ENCODE assay signal across 9 cellular contexts in genomic region chr2:144515425-144515693, GRCh38. TPM values are rescaled to one million over a fixed set of nuclear protein-coding genes. Genes with fewer than 3 reads are reported as not detected.
DNase-seq lines count a peak whose midpoint lies in the region; FAIRE-seq and TF ChIP-seq lines count a peak whose summit lies in the region.
"Had no signal": no experiment of that assay in that cellular context is flagged by ENCODE, and none has a peak within 500 bp of the region (broad histone marks: within the 10 kb centered on the region; RNA-seq: fewer than 3 reads in every experiment).

No MANE protein-coding gene starts in this region.

- no peak overlapping the region for H3K4ac ChIP-seq in neuronal stem cell (ENCODE audit: low read length)

- no peak overlapping the region for H3K14ac ChIP-seq in neuronal stem cell (ENCODE audit: low read length)

- no peak for TF ChIP-seq POLR2A in endothelial cell of umbilical vein (IDR thresholded peaks at IDR 0.05; ENCODE audit: low read depth, low read length)
- no peak for TF ChIP-seq POLR2A in GM12891 (IDR thresholded peaks at IDR 0.05; ENCODE audit: low read depth, low read length)

- no peak overlapping the region for H2BK5ac ChIP-seq in neuronal stem cell (ENCODE audit: low read length)

- H3K9ac ChIP-seq in NT2/D1 (ENCODE audit: insufficient read length, low read depth): peak overlapping the region; percentile 79
- H3K9ac ChIP-seq in endothelial cell of umbilical vein (replicated peaks; ENCODE audit: extremely low read depth, insufficient read depth, low read length): peak overlapping the region; percentile 99
- no peak overlapping the region for H3K9ac ChIP-seq in neuronal stem cell (ENCODE audit: low read depth, low read length, poor library complexity)

- no peaks in the 10 kb centered on the region for H3K9me1 ChIP-seq in endothelial cell of umbilical vein (replicated peaks; ENCODE audit: control insufficient read depth, extremely low read depth, insufficient read depth, low read length)

- H2BK12ac ChIP-seq in neuronal stem cell (ENCODE audit: low read length): no peak overlapping the region

- CTCF ChIA-PET in endothelial cell of umbilical vein (lab: Charles Lee): interaction anchor here (1.8 kb wide), 1 partner anchor 1237 kb away, joined by 5 read pairs; no protein-coding TSS in a partner anchor
- CTCF ChIA-PET in PC-9 (lab: Charles Lee): no interaction called here

- H2BK15ac ChIP-seq in neuronal stem cell (ENCODE audit: low read length): no peak overlapping the region

- no peak overlapping the region for H4K8ac ChIP-seq in neuronal stem cell (ENCODE audit: low read depth, low read length)

- BruUV-seq in endothelial cell of umbilical vein (replicated peaks; lab: Mats Ljungman, UMichigan): no TSS peak
- no TSS peak for BruUV-seq in PC-9 (replicated peaks; lab: Mats Ljungman, UMichigan)

- DNase-seq in BE2C (no peak), NT2/D1 (ENCODE audit: low read depth, low spot score) (no peak), endothelial cell of umbilical vein (ENCODE audit: low read depth, low spot score) (no peak), neuronal stem cell (ENCODE audit: low spot score) (no peak), NCI-H226 (no peak), GM12891 (ENCODE audit: insufficient read length, low spot score) (no peak), PC-9 (no peak)
- DNase-seq in stimulated activated CD4-positive, alpha-beta T cell treated with anti-CD3 and anti-CD28 coated beads, Interleukin-2, amount 100 ng/mL, for 48 hours: no peak

- dilution Hi-C loops in endothelial cell of umbilical vein (cut with MboI; ENCODE audit: extremely low pct_ligation_motif_present, low sequenced_read_pairs): loop anchor here (25.0 kb wide), 1 partner anchor 153 kb away; no protein-coding TSS in a partner anchor

- H2AFZ ChIP-seq in endothelial cell of umbilical vein (ENCODE audit: low read depth, low read length): peak overlapping the region; percentile 68
- peak overlapping the region; percentile 62 for H2AFZ ChIP-seq in neuronal stem cell (ENCODE audit: low read length)
- H2AFZ ChIP-seq in PC-9: no peak overlapping the region

- H3F3A ChIP-seq in PC-9 (ENCODE audit: insufficient read depth, low read depth): no peaks in the 10 kb centered on the region

- intact Hi-C loops in endothelial cell of umbilical vein (cut with micrococcal nuclease): loop anchor here (1.0 to 10.0 kb wide), 8 partner anchors 56 to 1799 kb away; no protein-coding TSS in a partner anchor
- intact Hi-C loops in PC-9 (cut with micrococcal nuclease; ENCODE audit: unreplicated experiment): no loop called here

- H3K23ac ChIP-seq in neuronal stem cell (ENCODE audit: low read depth, low read length, poor library complexity): no peak overlapping the region

- no peaks in the 10 kb centered on the region for H3K36me3 ChIP-seq in BE2C
- peaks cover 15% of the 10 kb centered on the region for H3K36me3 ChIP-seq in NT2/D1 (ENCODE audit: insufficient read depth, insufficient read length, low read length)
- no peaks in the 10 kb centered on the region for H3K36me3 ChIP-seq in endothelial cell of umbilical vein (ENCODE audit: control insufficient read depth in 2 of 2, extremely low read depth in 1 of 2, insufficient read depth in 2 of 2, low read length in 2 of 2)
- peaks cover 0 to 35% of the 10 kb centered on the region in 2 donors for H3K36me3 ChIP-seq in neuronal stem cell (replicated peaks in 1 of 2; ENCODE audit: control insufficient read depth in 2 of 2, insufficient read depth in 2 of 2, low read length in 2 of 2)
- H3K36me3 ChIP-seq in PC-9 (ENCODE audit: low read depth): no peaks in the 10 kb centered on the region

- no peaks in the 10 kb centered on the region for H3K9me2 ChIP-seq in PC-9 (ENCODE audit: insufficient read depth)

- H3K4me1 ChIP-seq in BE2C (peaks cover 3% of the 10 kb centered on the region; the same call in 1 of the 2 replicates), NT2/D1 (ENCODE audit: insufficient read depth, insufficient read length) (peaks cover 10% of the 10 kb centered on the region), endothelial cell of umbilical vein (ENCODE audit: control insufficient read depth, extremely low read depth, insufficient read depth, low read length) (peaks cover 59% of the 10 kb centered on the region), neuronal stem cell (ENCODE audit: control insufficient read depth in 2 of 2, insufficient read depth in 1 of 2, low read depth in 1 of 2, low read length in 2 of 2) (peaks cover 22 to 51% of the 10 kb centered on the region in 2 donors), PC-9 (replicated peaks; ENCODE audit: insufficient read depth) (no peaks in the 10 kb centered on the region)

- WGBS in neuronal stem cell (ENCODE audit: extremely low coverage in 2 of 2, insufficient read length in 2 of 2, insufficient replicate concordance in 1 of 2), 2 donors: no CpG with 5 or more reads among the region's 3 CpGs

- peak overlapping the region; percentile 92 for H3K18ac ChIP-seq in neuronal stem cell (ENCODE audit: low read length)

- FAIRE-seq in endothelial cell of umbilical vein (lab: Jason Lieb, UNC): no peak
- FAIRE-seq in GM12891 (lab: Jason Lieb, UNC): no peak
- FAIRE-seq: GM12892 had no signal

- H3K79me1 ChIP-seq in neuronal stem cell (ENCODE audit: low read depth, low read length): no peaks in the 10 kb centered on the region

- POLR2A ChIA-PET in endothelial cell of umbilical vein (lab: Charles Lee): no interaction called here
- POLR2A ChIA-PET in PC-9 (lab: Charles Lee; ENCODE audit: unreplicated experiment): no interaction called here

- H3K79me2 ChIP-seq in endothelial cell of umbilical vein (ENCODE audit: control insufficient read depth, insufficient read depth, low read length): peaks cover 89% of the 10 kb centered on the region
- no peaks in the 10 kb centered on the region for H3K79me2 ChIP-seq in PC-9 (ENCODE audit: low read depth)

- H2BK120ac ChIP-seq in neuronal stem cell (ENCODE audit: low read depth, low read length): no peak overlapping the region

- H4K20me1 ChIP-seq in endothelial cell of umbilical vein (replicated peaks; ENCODE audit: control insufficient read depth, extremely low read depth, insufficient read depth, low read length): no peaks in the 10 kb centered on the region
- no peaks in the 10 kb centered on the region for H4K20me1 ChIP-seq in PC-9 (ENCODE audit: insufficient read depth)

- no peaks in the 10 kb centered on the region for H3K27me3 ChIP-seq in BE2C
- H3K27me3 ChIP-seq in NT2/D1 (ENCODE audit: insufficient read depth, insufficient read length): peaks cover 62% of the 10 kb centered on the region
- H3K27me3 ChIP-seq in endothelial cell of umbilical vein (ENCODE audit: control insufficient read depth in 2 of 2, insufficient read depth in 2 of 2, low read length in 2 of 2): no peaks in the 10 kb centered on the region
- H3K27me3 ChIP-seq in neuronal stem cell (ENCODE audit: control insufficient read depth in 3 of 3, insufficient read depth in 3 of 3, low read depth in 1 of 3, low read length in 3 of 3): no peaks in the 10 kb centered on the region
- peaks cover 10% of the 10 kb centered on the region; the same call in 1 of the 2 replicates for H3K27me3 ChIP-seq in PC-9 (ENCODE audit: insufficient read depth, low read depth)

- H3K9me3 ChIP-seq in BE2C (no peaks in the 10 kb centered on the region), NT2/D1 (ENCODE audit: insufficient read depth, low read length) (no peaks in the 10 kb centered on the region), endothelial cell of umbilical vein (replicated peaks; ENCODE audit: control insufficient read depth, insufficient read depth, low read length) (no peaks in the 10 kb centered on the region), neuronal stem cell (replicated peaks in 1 of 2; ENCODE audit: control insufficient read depth in 2 of 2, insufficient read depth in 1 of 2, low read depth in 1 of 2, low read length in 2 of 2) (no peaks in the 10 kb centered on the region), PC-9 (ENCODE audit: insufficient read depth, low read depth) (no peaks in the 10 kb centered on the region)

- TF ChIP-seq CTCF in BE2C (IDR thresholded peaks at IDR 0.05; ENCODE audit: low read depth, low read length): no peak
- TF ChIP-seq CTCF in endothelial cell of umbilical vein (IDR thresholded peaks at IDR 0.05; ENCODE audit: extremely low read depth in 1 of 2, insufficient read depth in 1 of 2, low read depth in 1 of 2, low read length in 2 of 2): no peak
- TF ChIP-seq CTCF in PC-9 (conservative IDR thresholded peaks at IDR 0.05): no peak

- H3K27ac ChIP-seq in endothelial cell of umbilical vein (ENCODE audit: insufficient read depth, low read depth, low read length) (peak overlapping the region; percentile 97), neuronal stem cell (replicated peaks; ENCODE audit: low read length) (peak overlapping the region; percentile 55), PC-9 (no peak overlapping the region)

- no peak overlapping the region for H2AK5ac ChIP-seq in neuronal stem cell (ENCODE audit: low read depth, low read length)

- peak overlapping the region; percentile 71 for H3K4me2 ChIP-seq in endothelial cell of umbilical vein (ENCODE audit: insufficient read depth, low read length)
- peak overlapping the region; percentile 71 for H3K4me2 ChIP-seq in neuronal stem cell (ENCODE audit: insufficient read depth, low read length, poor library complexity, severe bottlenecking)
- no peak overlapping the region for H3K4me2 ChIP-seq in PC-9

- no peak overlapping the region for H4K91ac ChIP-seq in neuronal stem cell (ENCODE audit: low read depth, low read length, poor library complexity)

- peak overlapping the region; percentile 75 for H3K4me3 ChIP-seq in BE2C (ENCODE audit: low read depth, low read length)
- H3K4me3 ChIP-seq in NT2/D1 (ENCODE audit: insufficient read length, low read depth): peak overlapping the region; percentile 55
- H3K4me3 ChIP-seq in endothelial cell of umbilical vein (replicated peaks in 1 of 3; ENCODE audit: insufficient read depth in 1 of 3, low read depth in 1 of 3, low read length in 3 of 3): peak overlapping the region; percentile 75 to 94 (median 90)
- peak overlapping the region; percentile 79 to 84 for H3K4me3 ChIP-seq in neuronal stem cell (ENCODE audit: low read length in 2 of 2)
- H3K4me3 ChIP-seq in PC-9: no peak overlapping the region

RNA-seq across cellular contexts. Expression of gene ZEB2, which starts 4.6 kb away (rescaled TPM):
- polyA plus RNA-seq in BE2C (2012; ENCODE audit: insufficient read depth, insufficient read length, low read depth): 20.7 TPM
- 44.5 and 49.6 TPM in 2 replicates for total RNA-seq in endothelial cell of umbilical vein
- polyA plus RNA-seq in endothelial cell of umbilical vein: 14.3 and 17.9 TPM in 2 replicates
- 18.9 and 19.3 TPM in 2 replicates for polyA plus RNA-seq in endothelial cell of umbilical vein (2011; cell fraction: cytosol; rRNA removed)
- 55.3 and 66.1 TPM in 2 replicates for polyA plus RNA-seq in endothelial cell of umbilical vein (2011; cell fraction: nucleus; rRNA removed)
- polyA plus RNA-seq in endothelial cell of umbilical vein (2012): 23.0 and 23.7 TPM in 2 replicates
- 88.6 and 114 TPM in 2 replicates for polyA minus RNA-seq in endothelial cell of umbilical vein
- 3.0 TPM for polyA minus RNA-seq in endothelial cell of umbilical vein (2011; cell fraction: cytosol; rRNA and poly(A)+ RNA removed)
- 218 and 259 TPM in 2 replicates for polyA minus RNA-seq in endothelial cell of umbilical vein (2011; cell fraction: nucleus; rRNA and poly(A)+ RNA removed)
- 18.6 TPM for polyA plus RNA-seq in neuronal stem cell (2013, experiment 1 of 2)
- 19.1 TPM for polyA plus RNA-seq in neuronal stem cell (2013, experiment 2 of 2)
- polyA plus RNA-seq in GM12891 (2012; ENCODE audit: low read depth, missing spikeins): 1.3 TPM
- total RNA-seq in PC-9 (2021): 0.09 and 0.95 TPM in 2 replicates

Comparison
In these comparisons a context has a peak if more than half of its experiments do, and no peak if none do; other contexts are left out.
1. RNA of gene ZEB2, which starts 4.6 kb away (total RNA-seq): 44.5 to 49.6 TPM in endothelial cell of umbilical vein; 0.09 to 0.95 TPM in PC-9; every median in the first group is over 10 times any median in the second.